ENCODE assay signal across 29 cellular contexts in genomic region chr7:157775021-157775559, GRCh38.
"Had no signal": no experiment of that assay in that cellular context is flagged by ENCODE, and none has a peak within 500 bp of the region (broad histone marks: within the 10 kb centered on the region; RNA-seq: fewer than 3 reads in every experiment).

No MANE protein-coding gene starts in this region.

- DNase-seq: activated CD4-positive, alpha-beta T cell treated with anti-CD3 and anti-CD28 coated beads for 48 hours; activated CD4-positive, alpha-beta T cell treated with anti-CD3 and anti-CD28 coated beads, Interleukin-2, amount 50 U/mL, for 48 hours; activated CD8-positive, alpha-beta memory T cell treated with anti-CD3 and anti-CD28 coated beads for 24 hours; activated gamma-delta T cell; activated naive CD4-positive, alpha-beta T cell treated with anti-CD3 and anti-CD28 coated beads, Interleukin-2, amount 10 ng/mL, durations not matched to agents 7 days and 5 days; activated naive CD8-positive, alpha-beta T cell treated with anti-CD3 and anti-CD28 coated beads, Interleukin-2, amount 10 ng/mL, durations not matched to agents 7 days and 5 days; caudate nucleus; foreskin fibroblast; hypothalamus; left ventricle myocardium superior; mammary epithelial cell; naive B cell; occipital lobe; stimulated activated CD4-positive, alpha-beta T cell treated with anti-CD3 and anti-CD28 coated beads, Interleukin-15, amount 100 ng/mL, for 24 hours; stimulated activated CD4-positive, alpha-beta T cell treated with anti-CD3 and anti-CD28 coated beads, Interleukin-2, amount 100 ng/mL, for 24 hours; substantia nigra; SW 1271; T-helper 9 cell; uterus; WERI-Rb-1 had no signal

- H3K27me3 ChIP-seq: uterus had no signal

- H3K27ac ChIP-seq: heart left ventricle, parathyroid adenoma, psoas muscle, uterus, WERI-Rb-1 had no signal

- ATAC-seq: activated CD4-positive, CD25-positive, alpha-beta regulatory T cell treated with anti-CD3 and anti-CD28 coated beads, Interleukin-2, amount 50 U/mL, for 24 hours; heart left ventricle; left ventricle myocardium superior; psoas muscle had no signal

- H3K4me1 ChIP-seq: heart left ventricle, parathyroid adenoma, psoas muscle, uterus had no signal

- H3K27ac Mint-ChIP-seq: activated naive CD4-positive, alpha-beta T cell treated with anti-CD3 and anti-CD28 coated beads, Interleukin-2, amount 10 ng/mL, durations not matched to agents 7 days and 5 days; activated naive CD8-positive, alpha-beta T cell treated with anti-CD3 and anti-CD28 coated beads, Interleukin-2, amount 10 ng/mL, durations not matched to agents 7 days and 5 days; activated T-helper 1 cell treated with anti-CD3 and anti-CD28 coated beads, Interleukin-12 subunit alpha, Interleukin-12 subunit beta, Interleukin-2, Interleukin-4 antibody, amounts not matched to agents 30 ng/mL and 10 ng/mL and 1 ng/mL, durations not matched to agents 14 hours and 24 hours and 36 hours; stimulated activated naive CD8-positive, alpha-beta T cell treated with anti-CD3 and anti-CD28 coated beads, Interleukin-15, Interleukin-2, amounts not matched to agents 100 ng/mL and 50 ng/mL, for 24 hours; T-helper 1 cell treated with Interleukin-12 subunit alpha and Interleukin-12 subunit beta and Interleukin-4 antibody, amounts not matched to agents 30 μg/mL and 1 μg/mL, for 36 hours; type B pancreatic cell had no signal

- H3K4me3 Mint-ChIP-seq: activated naive CD4-positive, alpha-beta T cell treated with anti-CD3 and anti-CD28 coated beads, Interleukin-2, amount 10 ng/mL, durations not matched to agents 7 days and 5 days; activated naive CD8-positive, alpha-beta T cell treated with anti-CD3 and anti-CD28 coated beads, Interleukin-2, amount 10 ng/mL, durations not matched to agents 7 days and 5 days; activated T-helper 1 cell treated with anti-CD3 and anti-CD28 coated beads, Interleukin-12 subunit alpha, Interleukin-12 subunit beta, Interleukin-2, Interleukin-4 antibody, amounts not matched to agents 30 ng/mL and 10 ng/mL and 1 ng/mL, durations not matched to agents 14 hours and 24 hours and 36 hours; naive B cell; stimulated activated naive CD8-positive, alpha-beta T cell treated with anti-CD3 and anti-CD28 coated beads, Interleukin-15, Interleukin-2, amounts not matched to agents 100 ng/mL and 50 ng/mL, for 24 hours; T-helper 1 cell treated with Interleukin-12 subunit alpha and Interleukin-12 subunit beta and Interleukin-4 antibody, amounts not matched to agents 30 μg/mL and 1 μg/mL, for 36 hours; type B pancreatic cell had no signal

- H3K4me1 Mint-ChIP-seq: activated naive CD4-positive, alpha-beta T cell treated with anti-CD3 and anti-CD28 coated beads, Interleukin-2, amount 10 ng/mL, durations not matched to agents 7 days and 5 days; activated naive CD8-positive, alpha-beta T cell treated with anti-CD3 and anti-CD28 coated beads, Interleukin-2, amount 10 ng/mL, durations not matched to agents 7 days and 5 days had no signal

- H3K36me3 ChIP-seq: heart left ventricle, uterus, WERI-Rb-1 had no signal

- H3K4me3 ChIP-seq: heart left ventricle, psoas muscle, smooth muscle cell, uterus had no signal
